ENCODE assay signal across 20 cellular contexts in the genomic region with DNA sequence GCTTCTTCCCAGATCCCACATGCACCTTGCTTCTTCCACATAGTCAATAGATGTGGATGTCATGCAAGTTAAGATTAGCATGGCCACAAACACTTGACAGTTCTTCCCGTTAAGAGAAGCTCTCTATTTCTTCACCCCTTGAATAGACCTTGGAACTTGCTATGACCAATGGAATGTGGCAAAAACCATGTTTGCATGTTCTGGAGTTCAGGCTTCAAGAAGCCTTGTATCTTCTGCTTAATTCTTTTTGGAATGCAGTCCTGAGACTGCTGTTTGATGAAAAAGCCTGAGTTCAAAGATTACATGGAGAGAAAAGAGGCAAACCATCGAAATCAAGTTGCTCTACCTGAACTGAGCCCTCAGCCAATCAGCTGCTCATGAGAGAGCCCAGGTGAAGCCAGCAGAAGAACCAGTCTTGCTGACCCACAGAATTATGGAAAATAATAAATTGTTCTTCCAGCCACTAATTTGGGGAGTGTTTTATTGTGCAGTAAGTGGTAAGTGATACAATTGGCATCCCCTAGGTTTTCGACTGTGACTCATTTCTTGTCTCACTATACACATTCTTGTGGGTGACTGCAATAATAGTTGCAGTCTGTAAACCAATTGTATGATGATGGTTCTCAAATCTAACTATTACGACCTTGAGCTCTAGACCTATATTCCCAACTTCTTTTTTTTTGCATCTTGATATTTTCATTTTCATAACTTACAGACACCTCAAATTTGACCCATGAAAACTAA. TPM values are rescaled to one million over a fixed set of nuclear protein-coding genes. Genes with fewer than 3 reads are reported as not detected.
DNase-seq lines count a peak whose midpoint lies in the region; ATAC-seq, FAIRE-seq and TF ChIP-seq lines count a peak whose summit lies in the region.
"Had no signal": no experiment of that assay in that cellular context is flagged by ENCODE, and none has a peak within 500 bp of the region (broad histone marks: within the 10 kb centered on the region; RNA-seq: fewer than 3 reads in every experiment).

No MANE protein-coding gene starts in this region.

- dilution Hi-C loops in keratinocyte (cut with MboI; ENCODE audit: extremely low pct_ligation_motif_present, low sequenced_read_pairs) = no loop called here

- H3K4me1 Mint-ChIP-seq in effector memory CD8-positive, alpha-beta T cell (ENCODE audit: low read depth in 2 of 2) = no peaks in the 10 kb centered on the region
- H3K4me1 Mint-ChIP-seq: naive thymus-derived CD4-positive, alpha-beta T cell had no signal

- no peaks in the 10 kb centered on the region for H3K9me3 ChIP-seq in keratinocyte (ENCODE audit: control insufficient read depth, low read depth, low read length)
- no peaks in the 10 kb centered on the region for H3K9me3 ChIP-seq in MG63
- H3K9me3 ChIP-seq: prostate gland had no signal

- no peak overlapping the region for H3K27ac Mint-ChIP-seq in effector memory CD8-positive, alpha-beta T cell
- H3K27ac Mint-ChIP-seq: activated naive CD8-positive, alpha-beta T cell had no signal

- H3K4me3 ChIP-seq in AG10803 (ENCODE audit: low read length) (no peak overlapping the region), brain microvascular endothelial cell (ENCODE audit: low read depth, low read length) (no peak overlapping the region), keratinocyte (ENCODE audit: control insufficient read depth in 2 of 3, extremely low read depth in 1 of 3, insufficient read depth in 2 of 3, low read depth in 1 of 3, low read length in 3 of 3) (no peak overlapping the region), MG63 (no peak overlapping the region)
- H3K4me3 ChIP-seq: lower lobe of right lung, prostate gland had no signal

- H3K36me3 Mint-ChIP-seq in effector memory CD8-positive, alpha-beta T cell (ENCODE audit: insufficient read depth) = no peaks in the 10 kb centered on the region
- H3K36me3 Mint-ChIP-seq: activated naive CD8-positive, alpha-beta T cell had no signal

- peaks cover 3% of the 10 kb centered on the region for H3K79me2 ChIP-seq in keratinocyte (ENCODE audit: control insufficient read depth, insufficient read depth, low read length)

- no peak for TF ChIP-seq EP300 in Ishikawa (IDR thresholded peaks at IDR 0.05; ENCODE audit: borderline replicate concordance)

- H3K27me3 ChIP-seq in brain microvascular endothelial cell (replicated peaks) (no peaks in the 10 kb centered on the region), keratinocyte (ENCODE audit: control insufficient read depth, extremely low read depth, insufficient read depth, low read length) (no peaks in the 10 kb centered on the region), MG63 (no peaks in the 10 kb centered on the region)

- H3K27me3 Mint-ChIP-seq in effector memory CD8-positive, alpha-beta T cell = no peaks in the 10 kb centered on the region
- H3K27me3 Mint-ChIP-seq: activated naive CD8-positive, alpha-beta T cell; naive thymus-derived CD4-positive, alpha-beta T cell had no signal

- no peak overlapping the region for H2AFZ ChIP-seq in keratinocyte (ENCODE audit: control insufficient read depth, low read length)

- H3K36me3 ChIP-seq in brain microvascular endothelial cell (replicated peaks) = no peaks in the 10 kb centered on the region
- no peaks in the 10 kb centered on the region for H3K36me3 ChIP-seq in keratinocyte (ENCODE audit: control insufficient read depth in 2 of 2, extremely low read depth in 1 of 2, insufficient read depth in 2 of 2, low read length in 2 of 2)
- no peaks in the 10 kb centered on the region for H3K36me3 ChIP-seq in MG63
- H3K36me3 ChIP-seq: lower lobe of right lung, prostate gland had no signal

- no peaks in the 10 kb centered on the region for H4K20me1 ChIP-seq in keratinocyte (ENCODE audit: control insufficient read depth, extremely low read depth, insufficient read depth, low read length)

- in situ Hi-C loops in brain microvascular endothelial cell (cut with HindIII; ENCODE audit: low pct_ligation_motif_present, low sequenced_read_pairs) = no loop called here

- H3K9me1 ChIP-seq in keratinocyte (ENCODE audit: control insufficient read depth, extremely low read depth, insufficient read depth, low read length) = no peaks in the 10 kb centered on the region

- no peak overlapping the region for H3K9ac ChIP-seq in keratinocyte (ENCODE audit: control insufficient read depth, extremely low read depth, insufficient read depth, low read length)

- H3K4me3 Mint-ChIP-seq in effector memory CD8-positive, alpha-beta T cell = no peak overlapping the region
- H3K4me3 Mint-ChIP-seq: activated naive CD8-positive, alpha-beta T cell; naive thymus-derived CD4-positive, alpha-beta T cell had no signal

- no peak for TF ChIP-seq RAD21 in Ishikawa (IDR thresholded peaks at IDR 0.05; ENCODE audit: low read depth)

- peak; percentile 73 for DNase-seq in AG10803 (ENCODE audit: low read depth)
- peak; percentile 84 for DNase-seq in brain microvascular endothelial cell
- no peak for DNase-seq in keratinocyte (ENCODE audit: low read depth, low spot score)
- DNase-seq in MG63 = no peak
- no peak for DNase-seq in OCI-M1 (lab: John Stamatoyannopoulos, UW)
- DNase-seq in effector memory CD8-positive, alpha-beta T cell = no peak
- DNase-seq: ACHN; activated CD4-positive, alpha-beta T cell treated with anti-CD3 and anti-CD28 coated beads, Interleukin-2, amount 50 U/mL, for 1 hour; activated T-cell treated with anti-CD3 and anti-CD28 coated beads, Interleukin-2, amount 50 U/mL, for 1 hour; lower lobe of right lung; naive thymus-derived CD4-positive, alpha-beta T cell; NCI-H1105; SIG-M5; substantia nigra; T-helper 9 cell had no signal

- FAIRE-seq in keratinocyte (lab: Jason Lieb, UNC) = peak; percentile 84
- FAIRE-seq: GM18507 had no signal

- H3K27ac ChIP-seq in brain microvascular endothelial cell (peak overlapping the region; percentile 62), keratinocyte (ENCODE audit: control insufficient read depth, insufficient read depth, low read length) (no peak overlapping the region)
- H3K27ac ChIP-seq: lower lobe of right lung, prostate gland had no signal

- ATAC-seq in effector memory CD8-positive, alpha-beta T cell (replicated peaks) = no peak
- no peak for ATAC-seq in GM19324 (IDR thresholded peaks at IDR 0.05; ENCODE audit: low FRiP score, unreplicated experiment)
- ATAC-seq: lower lobe of right lung; naive thymus-derived CD4-positive, alpha-beta T cell had no signal

- peaks cover 19% of the 10 kb centered on the region for H3K4me1 ChIP-seq in keratinocyte (ENCODE audit: control insufficient read depth, extremely low read depth, insufficient read depth, low read length)
- H3K4me1 ChIP-seq: prostate gland had no signal

- H3K9me3 Mint-ChIP-seq in effector memory CD8-positive, alpha-beta T cell = peaks cover 6 to 17% of the 10 kb centered on the region in 2 donors

- TF ChIP-seq CTCF in AG10803 (conservative IDR thresholded peaks at IDR 0.05; ENCODE audit: low read length) = no peak
- no peak for TF ChIP-seq CTCF in brain microvascular endothelial cell (IDR thresholded peaks at IDR 0.05; ENCODE audit: low read depth, low read length, missing control alignments)
- no peak for TF ChIP-seq CTCF in keratinocyte (optimal IDR thresholded peaks at IDR 0.05 in 1 of 3, IDR thresholded peaks at IDR 0.05 in 1 of 3, conservative IDR thresholded peaks at IDR 0.05 in 1 of 3; ENCODE audit: extremely low read depth in 1 of 3, insufficient read depth in 2 of 3, low read length in 3 of 3)

- no peak overlapping the region for H3K4me2 ChIP-seq in keratinocyte (ENCODE audit: control insufficient read depth, extremely low read depth, insufficient read depth, low read depth, low read length)

TF ChIP-seq in Ishikawa, 13 proteins besides CTCF, POLR2A, EP300 and RAD21:
- TF ChIP-seq CEBPB (IDR thresholded peaks at IDR 0.05) = no peak
- TF ChIP-seq TEAD4 (IDR thresholded peaks at IDR 0.05) = peak; percentile 13; the same call in 1 of the 2 replicates
TF ChIP-seq in Ishikawa: peak in this region for 1.

RNA-seq across cellular contexts. Expression of a gene that starts 12.6 kb away (rescaled TPM):
- polyA plus RNA-seq in keratinocyte = 2.5 to 4.7 TPM (median 4.2 TPM) in 3 replicates
- 1.4 TPM for polyA plus RNA-seq in keratinocyte (2011; ENCODE audit: low read depth)
- 1.6 and 3.1 TPM in 2 replicates for polyA plus RNA-seq in keratinocyte (2011; cell fraction: cytosol; rRNA removed)
- 4.5 and 6.0 TPM in 2 replicates for polyA plus RNA-seq in keratinocyte (2011; cell fraction: nucleus; rRNA removed)
- polyA plus RNA-seq in keratinocyte (2012; ENCODE audit: low replicate concordance) = 1.6 and 2.2 TPM in 2 replicates
- polyA minus RNA-seq in keratinocyte = 1.4 to 4.9 TPM (median 3.8 TPM) in 3 replicates
- 1.9 TPM for polyA minus RNA-seq in keratinocyte (2011; cell fraction: cytosol; rRNA and poly(A)+ RNA removed)
- 4.6 and 9.6 TPM in 2 replicates for polyA minus RNA-seq in keratinocyte (2011; cell fraction: nucleus; rRNA and poly(A)+ RNA removed)
- total RNA-seq in MG63 (2014; rRNA removed; shearing (Covaris generic); ENCODE audit: low replicate concordance) = 0.25 and 1.2 TPM in 2 replicates
- total RNA-seq: naive thymus-derived CD4-positive, alpha-beta T cell had no signal
- polyA plus RNA-seq: naive thymus-derived CD4-positive, alpha-beta T cell had no signal

RNA-seq across cellular contexts. Expression of a gene that starts 50.5 kb away (rescaled TPM):
- polyA plus RNA-seq in keratinocyte = not detected in 3 replicates
- not detected for polyA plus RNA-seq in keratinocyte (2011; ENCODE audit: low read depth)
- not detected in 2 replicates for polyA plus RNA-seq in keratinocyte (2011; cell fraction: cytosol; rRNA removed)
- polyA plus RNA-seq in keratinocyte (2011; cell fraction: nucleus; rRNA removed) = not detected in 2 replicates
- not detected in 2 replicates for polyA plus RNA-seq in keratinocyte (2012; ENCODE audit: low replicate concordance)
- polyA minus RNA-seq in keratinocyte = not detected in 3 replicates
- polyA minus RNA-seq in keratinocyte (2011; cell fraction: cytosol; rRNA and poly(A)+ RNA removed) = not detected
- not detected in 2 replicates for polyA minus RNA-seq in keratinocyte (2011; cell fraction: nucleus; rRNA and poly(A)+ RNA removed)
- total RNA-seq in MG63 (2014; rRNA removed; shearing (Covaris generic); ENCODE audit: low replicate concordance) = not detected in 2 replicates
- total RNA-seq: naive thymus-derived CD4-positive, alpha-beta T cell had no signal
- polyA plus RNA-seq: naive thymus-derived CD4-positive, alpha-beta T cell had no signal

Comparison
In these comparisons a context has a peak if more than half of its experiments do, and no peak if none do; other contexts are left out.
1. DNase-seq: peak in AG10803 (single experiment) and brain microvascular endothelial cell (single experiment); none in keratinocyte (single experiment), MG63 (single experiment), OCI-M1 (single experiment) and effector memory CD8-positive, alpha-beta T cell (0 of 3).